Comparison of ENCODE assay signal across 1 cellular context in genomic region chr13:80386001-80386400, GRCh38.
A peak's percentile ranks its signal among the peaks of the same experiment; 100 is the strongest.
TF ChIP-seq lines count a peak whose summit lies in the region.

No MANE protein-coding gene starts in this region.

TF ChIP-seq in GM12878, 131 proteins besides CTCF, POLR2A, EP300 and RAD21 (continued from another document):
- TF ChIP-seq MLLT1 (IDR thresholded peaks at IDR 0.05) (0 out of 2 replicates have a peak, but pooled peaks have one; percentile 39), RUNX3 (IDR thresholded peaks at IDR 0.05; ENCODE audit: low read length) (peak; percentile 52; the same call in 1 of the 2 replicates)
- TF ChIP-seq, protein P1, sequence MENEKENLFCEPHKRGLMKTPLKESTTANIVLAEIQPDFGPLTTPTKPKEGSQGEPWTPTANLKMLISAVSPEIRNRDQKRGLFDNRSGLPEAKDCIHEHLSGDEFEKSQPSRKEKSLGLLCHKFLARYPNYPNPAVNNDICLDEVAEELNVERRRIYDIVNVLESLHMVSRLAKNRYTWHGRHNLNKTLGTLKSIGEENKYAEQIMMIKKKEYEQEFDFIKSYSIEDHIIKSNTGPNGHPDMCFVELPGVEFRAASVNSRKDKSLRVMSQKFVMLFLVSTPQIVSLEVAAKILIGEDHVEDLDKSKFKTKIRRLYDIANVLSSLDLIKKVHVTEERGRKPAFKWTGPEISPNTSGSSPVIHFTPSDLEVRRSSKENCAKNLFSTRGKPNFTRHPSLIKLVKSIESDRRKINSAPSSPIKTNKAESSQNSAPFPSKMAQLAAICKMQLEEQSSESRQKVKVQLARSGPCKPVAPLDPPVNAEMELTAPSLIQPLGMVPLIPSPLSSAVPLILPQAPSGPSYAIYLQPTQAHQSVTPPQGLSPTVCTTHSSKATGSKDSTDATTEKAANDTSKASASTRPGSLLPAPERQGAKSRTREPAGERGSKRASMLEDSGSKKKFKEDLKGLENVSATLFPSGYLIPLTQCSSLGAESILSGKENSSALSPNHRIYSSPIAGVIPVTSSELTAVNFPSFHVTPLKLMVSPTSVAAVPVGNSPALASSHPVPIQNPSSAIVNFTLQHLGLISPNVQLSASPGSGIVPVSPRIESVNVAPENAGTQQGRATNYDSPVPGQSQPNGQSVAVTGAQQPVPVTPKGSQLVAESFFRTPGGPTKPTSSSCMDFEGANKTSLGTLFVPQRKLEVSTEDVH (IDR thresholded peaks at IDR 0.05; ENCODE audit: low read depth, partially characterized antibody): no peak
TF ChIP-seq in GM12878: peak in this region for 2.
